In genomic region chr11:75031224-75031753, GRCh38 we compare ENCODE assay signal across 11 cellular contexts. TPM values are rescaled to one million over a fixed set of nuclear protein-coding genes. Genes with fewer than 3 reads are reported as not detected.
DNase-seq lines count a peak whose midpoint lies in the region; ATAC-seq lines count a peak whose summit lies in the region.
"Had no signal": no experiment of that assay in that cellular context is flagged by ENCODE, and none has a peak within 500 bp of the region (broad histone marks: within the 10 kb centered on the region; RNA-seq: fewer than 3 reads in every experiment).

No MANE protein-coding gene starts in this region.

- no peaks in the 10 kb centered on the region for H3K4me1 ChIP-seq in CD8-positive, alpha-beta memory T cell (ENCODE audit: insufficient read depth, low read length)
- H3K4me1 ChIP-seq: parathyroid adenoma had no signal

- POLR2A ChIA-PET in CD8-positive, alpha-beta memory T cell (lab: Charles Lee): no interaction called here

- H3K27me3 ChIP-seq in CD8-positive, alpha-beta memory T cell (ENCODE audit: insufficient read depth, low read length, poor library complexity, severe bottlenecking): no peaks in the 10 kb centered on the region

- no peak overlapping the region for H3K4me3 ChIP-seq in CD8-positive, alpha-beta memory T cell (ENCODE audit: low read length)

- H3K4me1 Mint-ChIP-seq in CD8-positive, alpha-beta memory T cell: peaks cover 0 to 15% (median 5%) of the 10 kb centered on the region in 3 donors

- CTCF ChIA-PET in CD8-positive, alpha-beta memory T cell (lab: Charles Lee): interaction anchor here (1.7 kb wide), 1 partner anchor 9 kb away, joined by 10 read pairs; no protein-coding TSS in a partner anchor

- DNase-seq in CD8-positive, alpha-beta memory T cell: no peak
- peak; percentile 100 for DNase-seq in OCI-M1 (lab: John Stamatoyannopoulos, UW)
- DNase-seq in epidermal melanocyte (ENCODE audit: insufficient read length, low spot score): peak; percentile 50
- peak; percentile 59 for DNase-seq in myocyte (ENCODE audit: low read depth)
- no peak for DNase-seq in activated gamma-delta T cell treated with Interleukin-2 at 50 U/mL for 16 hours
- no peak for DNase-seq in NCI-H2081 treated with DMSO at 0.1 percent for 48 hours (lab: John Stamatoyannopoulos, UW)
- DNase-seq: NCI-H1417 treated with DMSO at 0.1 percent for 48 hours had no signal

- peaks cover 0 to 1% of the 10 kb centered on the region in 2 donors for H3K27me3 Mint-ChIP-seq in CD8-positive, alpha-beta memory T cell

- H3K27ac Mint-ChIP-seq in CD8-positive, alpha-beta memory T cell: no peak overlapping the region
- H3K27ac Mint-ChIP-seq: activated T-helper 1 cell treated with anti-CD3 and anti-CD28 coated beads, Interleukin-12 subunit alpha, Interleukin-12 subunit beta, Interleukin-2, Interleukin-4 antibody, amounts not matched to agents 30 ng/mL and 10 ng/mL and 1 ng/mL, durations not matched to agents 14 hours and 24 hours and 36 hours had no signal

- H3K9me3 Mint-ChIP-seq in CD8-positive, alpha-beta memory T cell: no peaks in the 10 kb centered on the region
- H3K9me3 Mint-ChIP-seq: activated T-helper 1 cell treated with anti-CD3 and anti-CD28 coated beads, Interleukin-12 subunit alpha, Interleukin-12 subunit beta, Interleukin-2, Interleukin-4 antibody, amounts not matched to agents 30 ng/mL and 10 ng/mL and 1 ng/mL, durations not matched to agents 14 hours and 24 hours and 36 hours had no signal

- ATAC-seq in GM21528 (IDR thresholded peaks at IDR 0.05; ENCODE audit: low FRiP score, unreplicated experiment) (no peak), HG03469 (IDR thresholded peaks at IDR 0.05; ENCODE audit: unreplicated experiment) (no peak)

- peak overlapping the region; percentile 59 for H3K27ac ChIP-seq in CD8-positive, alpha-beta memory T cell (ENCODE audit: low read depth, low read length)
- H3K27ac ChIP-seq: parathyroid adenoma had no signal

- no peak overlapping the region for H3K4me3 Mint-ChIP-seq in CD8-positive, alpha-beta memory T cell
- H3K4me3 Mint-ChIP-seq: activated T-helper 1 cell treated with anti-CD3 and anti-CD28 coated beads, Interleukin-12 subunit alpha, Interleukin-12 subunit beta, Interleukin-2, Interleukin-4 antibody, amounts not matched to agents 30 ng/mL and 10 ng/mL and 1 ng/mL, durations not matched to agents 14 hours and 24 hours and 36 hours had no signal

- no peaks in the 10 kb centered on the region for H3K9me3 ChIP-seq in CD8-positive, alpha-beta memory T cell (ENCODE audit: low read length)

- H3K36me3 Mint-ChIP-seq in CD8-positive, alpha-beta memory T cell: no peaks in the 10 kb centered on the region

- no peaks in the 10 kb centered on the region for H3K36me3 ChIP-seq in CD8-positive, alpha-beta memory T cell (ENCODE audit: insufficient read depth, low read length)

RNA-seq across cellular contexts. Expression of gene NEU3, which starts 42.6 kb away (rescaled TPM):
- 10 to 100 TPM; 12.7 TPM for total RNA-seq in CD8-positive, alpha-beta memory T cell
- 2.1 TPM for polyA plus RNA-seq in CD8-positive, alpha-beta memory T cell
- total RNA-seq in myocyte: 4.3 and 6.2 TPM in 2 replicates
- polyA plus RNA-seq in myocyte (2012): 3.9 TPM

Comparison
In these comparisons a context has a peak if more than half of its experiments do, and no peak if none do; other contexts are left out.
1. DNase-seq: peak in OCI-M1 (single experiment), epidermal melanocyte (single experiment) and myocyte (single experiment); none in CD8-positive, alpha-beta memory T cell (0 of 5), activated gamma-delta T cell treated with Interleukin-2 at 50 U/mL for 16 hours (single experiment) and NCI-H2081 treated with DMSO at 0.1 percent for 48 hours (single experiment).